ENCODE assay signal across 13 cellular contexts in genomic region chr1:99218999-99219398, GRCh38. TPM values are rescaled to one million over a fixed set of nuclear protein-coding genes. Genes with fewer than 3 reads are reported as not detected.
DNase-seq lines count a peak whose midpoint lies in the region; ATAC-seq and TF ChIP-seq lines count a peak whose summit lies in the region.
"Had no signal": no experiment of that assay in that cellular context is flagged by ENCODE, and none has a peak within 500 bp of the region (broad histone marks: within the 10 kb centered on the region; RNA-seq: fewer than 3 reads in every experiment).

No MANE protein-coding gene starts in this region.

- no peaks in the 10 kb centered on the region for H3K4me1 Mint-ChIP-seq in natural killer cell treated with Interleukin-12 subunit alpha and Interleukin-12 subunit beta and Interleukin-15 and Interleukin-18, amount 100 ng/mL, for 72 hours (ENCODE audit: low read depth in 2 of 2)
- H3K4me1 Mint-ChIP-seq in WTC11, result peaks cover 11% of the 10 kb centered on the region

- CTCF ChIA-PET in WTC11 (lab: Charles Lee), result no interaction called here

- H3K4me3 Mint-ChIP-seq in natural killer cell treated with Interleukin-12 subunit alpha and Interleukin-12 subunit beta and Interleukin-15 and Interleukin-18, amount 100 ng/mL, for 72 hours, result no peak overlapping the region
- no peak overlapping the region for H3K4me3 Mint-ChIP-seq in WTC11

- ATAC-seq in GM18508 (IDR thresholded peaks at IDR 0.05; ENCODE audit: insufficient read depth, unreplicated experiment) (peak; percentile 95), GM21367 (IDR thresholded peaks at IDR 0.05; ENCODE audit: unreplicated experiment) (peak; percentile 98), HG02970 (IDR thresholded peaks at IDR 0.05; ENCODE audit: low FRiP score, unreplicated experiment) (peak; percentile 71), HG03571 (IDR thresholded peaks at IDR 0.05; ENCODE audit: unreplicated experiment) (peak; percentile 83), WTC11 (no peak)
- ATAC-seq in natural killer cell treated with Interleukin-12 subunit alpha and Interleukin-12 subunit beta and Interleukin-15 and Interleukin-18, amount 100 ng/mL, for 72 hours, result no peak

- H3K9me3 Mint-ChIP-seq in natural killer cell treated with Interleukin-12 subunit alpha and Interleukin-12 subunit beta and Interleukin-15 and Interleukin-18, amount 100 ng/mL, for 72 hours, result peaks cover 6% of the 10 kb centered on the region
- H3K9me3 Mint-ChIP-seq in WTC11, result peaks cover 13% of the 10 kb centered on the region

- TF ChIP-seq CTCF in WTC11 (IDR thresholded peaks at IDR 0.05), result no peak

- H3K27ac Mint-ChIP-seq in natural killer cell treated with Interleukin-12 subunit alpha and Interleukin-12 subunit beta and Interleukin-15 and Interleukin-18, amount 100 ng/mL, for 72 hours, result no peak overlapping the region
- no peak overlapping the region for H3K27ac Mint-ChIP-seq in WTC11

- DNase-seq in natural killer cell treated with Interleukin-12 subunit alpha and Interleukin-12 subunit beta and Interleukin-15 and Interleukin-18, amount 100 ng/mL, for 72 hours (ENCODE audit: low spot score), result no peak
- DNase-seq in NCI-H774 (lab: John Stamatoyannopoulos, UW) (no peak), WTC11 (ENCODE audit: low spot score) (no peak)
- DNase-seq in activated naive CD4-positive, alpha-beta T cell (lab: John Stamatoyannopoulos, UW), result no peak
- DNase-seq: activated effector memory CD4-positive, alpha-beta T cell treated with Interleukin-2 at 50 U/mL for 16 hours; Karpas-422; mesenchymal stem cell had no signal

- H3K36me3 Mint-ChIP-seq in natural killer cell treated with Interleukin-12 subunit alpha and Interleukin-12 subunit beta and Interleukin-15 and Interleukin-18, amount 100 ng/mL, for 72 hours, result no peaks in the 10 kb centered on the region
- no peaks in the 10 kb centered on the region; the same call in 1 of the 2 replicates for H3K36me3 Mint-ChIP-seq in WTC11

- H3K27me3 Mint-ChIP-seq in natural killer cell treated with Interleukin-12 subunit alpha and Interleukin-12 subunit beta and Interleukin-15 and Interleukin-18, amount 100 ng/mL, for 72 hours, result no peaks in the 10 kb centered on the region
- H3K27me3 Mint-ChIP-seq in WTC11 (ENCODE audit: low read depth), result peaks cover 59% of the 10 kb centered on the region

- POLR2A ChIA-PET in WTC11 (lab: Charles Lee), result no interaction called here

TF ChIP-seq in WTC11, 78 proteins besides CTCF, POLR2A, EP300 and RAD21:
- TF ChIP-seq NFYB (CRISPR knock-in tag; conservative IDR thresholded peaks at IDR 0.05; ENCODE audit: low read depth) (no peak), ZNF232 (CRISPR knock-in tag; IDR thresholded peaks at IDR 0.05) (no peak), FOXJ3 (CRISPR knock-in tag; IDR thresholded peaks at IDR 0.05; ENCODE audit: borderline replicate concordance) (no peak)
- TF ChIP-seq, protein P1, sequence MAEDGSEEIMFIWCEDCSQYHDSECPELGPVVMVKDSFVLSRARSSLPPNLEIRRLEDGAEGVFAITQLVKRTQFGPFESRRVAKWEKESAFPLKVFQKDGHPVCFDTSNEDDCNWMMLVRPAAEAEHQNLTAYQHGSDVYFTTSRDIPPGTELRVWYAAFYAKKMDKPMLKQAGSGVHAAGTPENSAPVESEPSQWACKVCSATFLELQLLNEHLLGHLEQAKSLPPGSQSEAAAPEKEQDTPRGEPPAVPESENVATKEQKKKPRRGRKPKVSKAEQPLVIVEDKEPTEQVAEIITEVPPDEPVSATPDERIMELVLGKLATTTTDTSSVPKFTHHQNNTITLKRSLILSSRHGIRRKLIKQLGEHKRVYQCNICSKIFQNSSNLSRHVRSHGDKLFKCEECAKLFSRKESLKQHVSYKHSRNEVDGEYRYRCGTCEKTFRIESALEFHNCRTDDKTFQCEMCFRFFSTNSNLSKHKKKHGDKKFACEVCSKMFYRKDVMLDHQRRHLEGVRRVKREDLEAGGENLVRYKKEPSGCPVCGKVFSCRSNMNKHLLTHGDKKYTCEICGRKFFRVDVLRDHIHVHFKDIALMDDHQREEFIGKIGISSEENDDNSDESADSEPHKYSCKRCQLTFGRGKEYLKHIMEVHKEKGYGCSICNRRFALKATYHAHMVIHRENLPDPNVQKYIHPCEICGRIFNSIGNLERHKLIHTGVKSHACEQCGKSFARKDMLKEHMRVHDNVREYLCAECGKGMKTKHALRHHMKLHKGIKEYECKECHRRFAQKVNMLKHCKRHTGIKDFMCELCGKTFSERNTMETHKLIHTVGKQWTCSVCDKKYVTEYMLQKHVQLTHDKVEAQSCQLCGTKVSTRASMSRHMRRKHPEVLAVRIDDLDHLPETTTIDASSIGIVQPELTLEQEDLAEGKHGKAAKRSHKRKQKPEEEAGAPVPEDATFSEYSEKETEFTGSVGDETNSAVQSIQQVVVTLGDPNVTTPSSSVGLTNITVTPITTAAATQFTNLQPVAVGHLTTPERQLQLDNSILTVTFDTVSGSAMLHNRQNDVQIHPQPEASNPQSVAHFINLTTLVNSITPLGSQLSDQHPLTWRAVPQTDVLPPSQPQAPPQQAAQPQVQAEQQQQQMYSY (CRISPR knock-in tag; IDR thresholded peaks at IDR 0.05), result no peak
- TF ChIP-seq, protein P2, sequence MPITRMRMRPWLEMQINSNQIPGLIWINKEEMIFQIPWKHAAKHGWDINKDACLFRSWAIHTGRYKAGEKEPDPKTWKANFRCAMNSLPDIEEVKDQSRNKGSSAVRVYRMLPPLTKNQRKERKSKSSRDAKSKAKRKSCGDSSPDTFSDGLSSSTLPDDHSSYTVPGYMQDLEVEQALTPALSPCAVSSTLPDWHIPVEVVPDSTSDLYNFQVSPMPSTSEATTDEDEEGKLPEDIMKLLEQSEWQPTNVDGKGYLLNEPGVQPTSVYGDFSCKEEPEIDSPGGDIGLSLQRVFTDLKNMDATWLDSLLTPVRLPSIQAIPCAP (CRISPR knock-in tag; IDR thresholded peaks at IDR 0.05), result no peak
- TF ChIP-seq, protein P3, sequence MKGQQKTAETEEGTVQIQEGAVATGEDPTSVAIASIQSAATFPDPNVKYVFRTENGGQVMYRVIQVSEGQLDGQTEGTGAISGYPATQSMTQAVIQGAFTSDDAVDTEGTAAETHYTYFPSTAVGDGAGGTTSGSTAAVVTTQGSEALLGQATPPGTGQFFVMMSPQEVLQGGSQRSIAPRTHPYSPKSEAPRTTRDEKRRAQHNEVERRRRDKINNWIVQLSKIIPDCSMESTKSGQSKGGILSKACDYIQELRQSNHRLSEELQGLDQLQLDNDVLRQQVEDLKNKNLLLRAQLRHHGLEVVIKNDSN (CRISPR knock-in tag; IDR thresholded peaks at IDR 0.05), result no peak

RNA-seq across cellular contexts. Expression of gene PLPPR4, which starts 45.3 kb away (rescaled TPM):
- total RNA-seq in natural killer cell treated with Interleukin-12 subunit alpha and Interleukin-12 subunit beta and Interleukin-15 and Interleukin-18, amount 100 ng/mL, for 72 hours, result not detected
- total RNA-seq in WTC11 (2021), result 1.1 to 1.4 TPM (median 1.3 TPM) in 3 replicates
- total RNA-seq: NCI-H460, pulmonary artery endothelial cell had no signal

Comparison
In these comparisons a context has a peak if more than half of its experiments do, and no peak if none do; other contexts are left out.
1. ATAC-seq: peak in GM18508 (single experiment), GM21367 (single experiment), HG02970 (single experiment) and HG03571 (single experiment); none in natural killer cell treated with Interleukin-12 subunit alpha and Interleukin-12 subunit beta and Interleukin-15 and Interleukin-18, amount 100 ng/mL, for 72 hours (0 of 2) and WTC11 (single experiment).